In genomic region chr13:22696433-22696832, GRCh38 we compare ENCODE assay signal across 30 cellular contexts.
"Had no signal": no experiment of that assay in that cellular context is flagged by ENCODE, and none has a peak within 500 bp of the region (broad histone marks: within the 10 kb centered on the region; RNA-seq: fewer than 3 reads in every experiment).

No MANE protein-coding gene starts in this region.

- DNase-seq: activated CD4-positive, alpha-beta memory T cell treated with anti-CD3 and anti-CD28 coated beads for 36 hours; activated CD4-positive, alpha-beta T cell treated with anti-CD3 and anti-CD28 coated beads for 36 hours; activated CD4-positive, alpha-beta T cell treated with anti-CD3 and anti-CD28 coated beads, Interleukin-2, amount 10 ng/mL, durations not matched to agents 24 days and 14 days; activated CD4-positive, CD25-positive, alpha-beta regulatory T cell; activated CD4-positive, CD25-positive, alpha-beta regulatory T cell treated with anti-CD3 and anti-CD28 coated beads, Interleukin-2, amount 50 U/mL, for 72 hours; activated CD8-positive, alpha-beta memory T cell treated with anti-CD3 and anti-CD28 coated beads, Interleukin-2, amount 50 U/mL, for 48 hours; activated gamma-delta T cell; activated naive CD4-positive, alpha-beta T cell; activated naive CD4-positive, alpha-beta T cell treated with anti-CD3 and anti-CD28 coated beads, Interleukin-2, amount 10 ng/mL, durations not matched to agents 7 days and 5 days; activated T-cell treated with anti-CD3 and anti-CD28 coated beads for 4 hours; activated T-cell treated with anti-CD3 and anti-CD28 coated beads, Interleukin-2, amount 50 U/mL, for 24 hours; activated T-cell treated with anti-CD3 and anti-CD28 coated beads, Interleukin-2, amount 50 U/mL, for 72 hours; amniotic stem cell; aorta; body of pancreas; caudate nucleus; cortex of kidney; dermis blood vessel endothelial cell; effector CD4-positive, alpha-beta T cell; effector memory CD8-positive, alpha-beta T cell; foreskin keratinocyte; gastrocnemius medialis; glutamatergic neuron; heart left ventricle; T-helper 1 cell; T-helper 17 cell; T1000; WERI-Rb-1 had no signal

- H3K27me3 Mint-ChIP-seq: activated CD4-positive, alpha-beta memory T cell treated with anti-CD3 and anti-CD28 coated beads for 36 hours; activated CD4-positive, alpha-beta T cell treated with anti-CD3 and anti-CD28 coated beads for 36 hours; activated CD4-positive, alpha-beta T cell treated with anti-CD3 and anti-CD28 coated beads, Interleukin-2, amount 10 ng/mL, durations not matched to agents 24 days and 14 days; activated naive CD4-positive, alpha-beta T cell treated with anti-CD3 and anti-CD28 coated beads, Interleukin-2, amount 10 ng/mL, durations not matched to agents 7 days and 5 days; activated T-cell treated with anti-CD3 and anti-CD28 coated beads, Interleukin-2, amount 50 U/mL, for 24 hours; effector memory CD8-positive, alpha-beta T cell; T-helper 17 cell had no signal

- H3K4me1 Mint-ChIP-seq: activated CD4-positive, alpha-beta T cell treated with anti-CD3 and anti-CD28 coated beads for 36 hours; activated CD4-positive, alpha-beta T cell treated with anti-CD3 and anti-CD28 coated beads, Interleukin-2, amount 10 ng/mL, durations not matched to agents 24 days and 14 days; activated naive CD4-positive, alpha-beta T cell treated with anti-CD3 and anti-CD28 coated beads, Interleukin-2, amount 10 ng/mL, durations not matched to agents 7 days and 5 days; T-helper 17 cell had no signal

- H3K4me3 Mint-ChIP-seq: activated CD4-positive, alpha-beta memory T cell treated with anti-CD3 and anti-CD28 coated beads for 36 hours; activated CD4-positive, alpha-beta T cell treated with anti-CD3 and anti-CD28 coated beads for 36 hours; activated CD4-positive, alpha-beta T cell treated with anti-CD3 and anti-CD28 coated beads, Interleukin-2, amount 10 ng/mL, durations not matched to agents 24 days and 14 days; activated naive CD4-positive, alpha-beta T cell treated with anti-CD3 and anti-CD28 coated beads, Interleukin-2, amount 10 ng/mL, durations not matched to agents 7 days and 5 days; activated T-cell treated with anti-CD3 and anti-CD28 coated beads, Interleukin-2, amount 50 U/mL, for 24 hours; activated T-cell treated with anti-CD3 and anti-CD28 coated beads, Interleukin-2, amount 50 U/mL, for 72 hours; effector memory CD8-positive, alpha-beta T cell; T-helper 17 cell; T-helper 2 cell treated with Interferon-gamma antibody and Interleukin-4, amounts not matched to agents 5 μg/mL and 100 μg/mL, for 36 hours had no signal

- H3K36me3 Mint-ChIP-seq: activated CD4-positive, alpha-beta memory T cell treated with anti-CD3 and anti-CD28 coated beads for 36 hours; activated naive CD4-positive, alpha-beta T cell treated with anti-CD3 and anti-CD28 coated beads, Interleukin-2, amount 10 ng/mL, durations not matched to agents 7 days and 5 days had no signal

- H3K27ac Mint-ChIP-seq: activated CD4-positive, alpha-beta memory T cell treated with anti-CD3 and anti-CD28 coated beads for 36 hours; activated CD4-positive, alpha-beta T cell treated with anti-CD3 and anti-CD28 coated beads for 36 hours; activated CD4-positive, alpha-beta T cell treated with anti-CD3 and anti-CD28 coated beads, Interleukin-2, amount 10 ng/mL, durations not matched to agents 24 days and 14 days; activated naive CD4-positive, alpha-beta T cell treated with anti-CD3 and anti-CD28 coated beads, Interleukin-2, amount 10 ng/mL, durations not matched to agents 7 days and 5 days; activated naive CD4-positive, alpha-beta T cell treated with anti-CD3 and anti-CD28 coated beads, Interleukin-2, amount 50 U/mL, for 72 hours; activated T-cell treated with anti-CD3 and anti-CD28 coated beads, Interleukin-2, amount 50 U/mL, for 24 hours; activated T-cell treated with anti-CD3 and anti-CD28 coated beads, Interleukin-2, amount 50 U/mL, for 72 hours; effector memory CD8-positive, alpha-beta T cell; T-helper 17 cell; T-helper 2 cell treated with Interferon-gamma antibody and Interleukin-4, amounts not matched to agents 5 μg/mL and 100 μg/mL, for 36 hours had no signal
